In the genomic region with DNA sequence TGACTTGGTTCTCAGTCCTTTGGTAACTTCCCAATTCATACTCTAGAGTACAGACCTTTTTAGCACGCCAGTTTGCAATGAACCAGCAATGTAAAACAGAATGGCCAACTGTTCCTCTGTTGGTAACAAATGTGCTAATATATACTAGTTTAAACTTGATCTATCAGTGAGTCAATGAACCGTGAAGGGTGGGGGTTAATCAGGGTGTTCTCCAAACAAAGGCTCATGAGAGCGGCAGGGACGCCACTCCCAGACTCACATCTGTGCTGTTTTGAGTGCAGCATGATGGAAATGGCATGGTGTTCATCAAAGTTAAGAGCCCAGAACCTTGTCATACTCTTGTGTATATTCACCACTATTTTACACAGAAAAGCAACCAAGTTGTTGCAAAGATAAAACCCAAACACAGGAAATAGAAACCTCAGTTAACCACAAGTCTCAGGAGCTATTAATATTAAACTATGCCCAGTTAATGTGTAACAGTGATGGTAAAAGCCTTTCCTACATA, we compare ENCODE assay signal across 2 cellular contexts.
A peak's percentile ranks its signal among the peaks of the same experiment; 100 is the strongest.
TF ChIP-seq lines count a peak whose summit lies in the region.

No MANE protein-coding gene starts in this region.

TF ChIP-seq in GM23338, 12 proteins besides CTCF, POLR2A, EP300 and RAD21:
- TF ChIP-seq, protein P1, sequence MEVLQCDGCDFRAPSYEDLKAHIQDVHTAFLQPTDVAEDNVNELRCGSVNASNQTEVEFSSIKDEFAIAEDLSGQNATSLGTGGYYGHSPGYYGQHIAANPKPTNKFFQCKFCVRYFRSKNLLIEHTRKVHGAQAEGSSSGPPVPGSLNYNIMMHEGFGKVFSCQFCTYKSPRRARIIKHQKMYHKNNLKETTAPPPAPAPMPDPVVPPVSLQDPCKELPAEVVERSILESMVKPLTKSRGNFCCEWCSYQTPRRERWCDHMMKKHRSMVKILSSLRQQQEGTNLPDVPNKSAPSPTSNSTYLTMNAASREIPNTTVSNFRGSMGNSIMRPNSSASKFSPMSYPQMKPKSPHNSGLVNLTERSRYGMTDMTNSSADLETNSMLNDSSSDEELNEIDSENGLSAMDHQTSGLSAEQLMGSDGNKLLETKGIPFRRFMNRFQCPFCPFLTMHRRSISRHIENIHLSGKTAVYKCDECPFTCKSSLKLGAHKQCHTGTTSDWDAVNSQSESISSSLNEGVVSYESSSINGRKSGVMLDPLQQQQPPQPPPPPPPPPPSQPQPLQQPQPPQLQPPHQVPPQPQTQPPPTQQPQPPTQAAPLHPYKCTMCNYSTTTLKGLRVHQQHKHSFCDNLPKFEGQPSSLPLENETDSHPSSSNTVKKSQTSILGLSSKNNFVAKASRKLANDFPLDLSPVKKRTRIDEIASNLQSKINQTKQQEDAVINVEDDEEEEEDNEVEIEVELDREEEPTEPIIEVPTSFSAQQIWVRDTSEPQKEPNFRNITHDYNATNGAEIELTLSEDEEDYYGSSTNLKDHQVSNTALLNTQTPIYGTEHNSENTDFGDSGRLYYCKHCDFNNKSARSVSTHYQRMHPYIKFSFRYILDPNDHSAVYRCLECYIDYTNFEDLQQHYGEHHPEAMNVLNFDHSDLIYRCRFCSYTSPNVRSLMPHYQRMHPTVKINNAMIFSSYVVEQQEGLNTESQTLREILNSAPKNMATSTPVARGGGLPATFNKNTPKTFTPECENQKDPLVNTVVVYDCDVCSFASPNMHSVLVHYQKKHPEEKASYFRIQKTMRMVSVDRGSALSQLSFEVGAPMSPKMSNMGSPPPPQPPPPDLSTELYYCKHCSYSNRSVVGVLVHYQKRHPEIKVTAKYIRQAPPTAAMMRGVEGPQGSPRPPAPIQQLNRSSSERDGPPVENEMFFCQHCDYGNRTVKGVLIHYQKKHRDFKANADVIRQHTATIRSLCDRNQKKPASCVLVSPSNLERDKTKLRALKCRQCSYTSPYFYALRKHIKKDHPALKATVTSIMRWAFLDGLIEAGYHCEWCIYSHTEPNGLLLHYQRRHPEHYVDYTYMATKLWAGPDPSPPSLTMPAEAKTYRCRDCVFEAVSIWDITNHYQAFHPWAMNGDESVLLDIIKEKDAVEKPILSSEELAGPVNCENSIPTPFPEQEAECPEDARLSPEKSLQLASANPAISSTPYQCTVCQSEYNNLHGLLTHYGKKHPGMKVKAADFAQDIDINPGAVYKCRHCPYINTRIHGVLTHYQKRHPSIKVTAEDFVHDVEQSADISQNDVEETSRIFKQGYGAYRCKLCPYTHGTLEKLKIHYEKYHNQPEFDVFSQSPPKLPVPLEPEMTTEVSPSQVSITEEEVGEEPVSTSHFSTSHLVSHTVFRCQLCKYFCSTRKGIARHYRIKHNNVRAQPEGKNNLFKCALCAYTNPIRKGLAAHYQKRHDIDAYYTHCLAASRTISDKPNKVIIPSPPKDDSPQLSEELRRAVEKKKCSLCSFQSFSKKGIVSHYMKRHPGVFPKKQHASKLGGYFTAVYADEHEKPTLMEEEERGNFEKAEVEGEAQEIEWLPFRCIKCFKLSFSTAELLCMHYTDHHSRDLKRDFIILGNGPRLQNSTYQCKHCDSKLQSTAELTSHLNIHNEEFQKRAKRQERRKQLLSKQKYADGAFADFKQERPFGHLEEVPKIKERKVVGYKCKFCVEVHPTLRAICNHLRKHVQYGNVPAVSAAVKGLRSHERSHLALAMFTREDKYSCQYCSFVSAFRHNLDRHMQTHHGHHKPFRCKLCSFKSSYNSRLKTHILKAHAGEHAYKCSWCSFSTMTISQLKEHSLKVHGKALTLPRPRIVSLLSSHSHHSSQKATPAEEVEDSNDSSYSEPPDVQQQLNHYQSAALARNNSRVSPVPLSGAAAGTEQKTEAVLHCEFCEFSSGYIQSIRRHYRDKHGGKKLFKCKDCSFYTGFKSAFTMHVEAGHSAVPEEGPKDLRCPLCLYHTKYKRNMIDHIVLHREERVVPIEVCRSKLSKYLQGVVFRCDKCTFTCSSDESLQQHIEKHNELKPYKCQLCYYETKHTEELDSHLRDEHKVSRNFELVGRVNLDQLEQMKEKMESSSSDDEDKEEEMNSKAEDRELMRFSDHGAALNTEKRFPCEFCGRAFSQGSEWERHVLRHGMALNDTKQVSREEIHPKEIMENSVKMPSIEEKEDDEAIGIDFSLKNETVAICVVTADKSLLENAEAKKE (CRISPR knock-in tag; IDR thresholded peaks at IDR 0.05) = no peak
- TF ChIP-seq, protein P2, sequence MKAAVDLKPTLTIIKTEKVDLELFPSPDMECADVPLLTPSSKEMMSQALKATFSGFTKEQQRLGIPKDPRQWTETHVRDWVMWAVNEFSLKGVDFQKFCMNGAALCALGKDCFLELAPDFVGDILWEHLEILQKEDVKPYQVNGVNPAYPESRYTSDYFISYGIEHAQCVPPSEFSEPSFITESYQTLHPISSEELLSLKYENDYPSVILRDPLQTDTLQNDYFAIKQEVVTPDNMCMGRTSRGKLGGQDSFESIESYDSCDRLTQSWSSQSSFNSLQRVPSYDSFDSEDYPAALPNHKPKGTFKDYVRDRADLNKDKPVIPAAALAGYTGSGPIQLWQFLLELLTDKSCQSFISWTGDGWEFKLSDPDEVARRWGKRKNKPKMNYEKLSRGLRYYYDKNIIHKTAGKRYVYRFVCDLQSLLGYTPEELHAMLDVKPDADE (IDR thresholded peaks at IDR 0.05) = no peak
- TF ChIP-seq CREB1 (CRISPR knock-in tag; IDR thresholded peaks at IDR 0.05; ENCODE audit: low read depth) = no peak
- no peak for TF ChIP-seq EZH2phosphoT487 (IDR thresholded peaks at IDR 0.05; ENCODE audit: unreplicated experiment)
- TF ChIP-seq ZNF114 (CRISPR knock-in tag; IDR thresholded peaks at IDR 0.05) = no peak
- no peak for TF ChIP-seq NANOG (IDR thresholded peaks at IDR 0.05; ENCODE audit: borderline replicate concordance)
- TF ChIP-seq STAT1 (IDR thresholded peaks at IDR 0.05; ENCODE audit: unreplicated experiment) = no peak
TF ChIP-seq in GM23338: peak in this region for 0.

TF ChIP-seq in GM12878, 131 proteins besides CTCF, POLR2A, EP300 and RAD21 (continued from another document and continues in another):
- TF ChIP-seq, protein P3, sequence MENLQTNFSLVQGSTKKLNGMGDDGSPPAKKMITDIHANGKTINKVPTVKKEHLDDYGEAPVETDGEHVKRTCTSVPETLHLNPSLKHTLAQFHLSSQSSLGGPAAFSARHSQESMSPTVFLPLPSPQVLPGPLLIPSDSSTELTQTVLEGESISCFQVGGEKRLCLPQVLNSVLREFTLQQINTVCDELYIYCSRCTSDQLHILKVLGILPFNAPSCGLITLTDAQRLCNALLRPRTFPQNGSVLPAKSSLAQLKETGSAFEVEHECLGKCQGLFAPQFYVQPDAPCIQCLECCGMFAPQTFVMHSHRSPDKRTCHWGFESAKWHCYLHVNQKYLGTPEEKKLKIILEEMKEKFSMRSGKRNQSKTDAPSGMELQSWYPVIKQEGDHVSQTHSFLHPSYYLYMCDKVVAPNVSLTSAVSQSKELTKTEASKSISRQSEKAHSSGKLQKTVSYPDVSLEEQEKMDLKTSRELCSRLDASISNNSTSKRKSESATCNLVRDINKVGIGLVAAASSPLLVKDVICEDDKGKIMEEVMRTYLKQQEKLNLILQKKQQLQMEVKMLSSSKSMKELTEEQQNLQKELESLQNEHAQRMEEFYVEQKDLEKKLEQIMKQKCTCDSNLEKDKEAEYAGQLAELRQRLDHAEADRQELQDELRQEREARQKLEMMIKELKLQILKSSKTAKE (IDR thresholded peaks at IDR 0.05; ENCODE audit: low read depth, poor library complexity, severe bottlenecking) = peak; percentile 73
- TF ChIP-seq, protein P4, sequence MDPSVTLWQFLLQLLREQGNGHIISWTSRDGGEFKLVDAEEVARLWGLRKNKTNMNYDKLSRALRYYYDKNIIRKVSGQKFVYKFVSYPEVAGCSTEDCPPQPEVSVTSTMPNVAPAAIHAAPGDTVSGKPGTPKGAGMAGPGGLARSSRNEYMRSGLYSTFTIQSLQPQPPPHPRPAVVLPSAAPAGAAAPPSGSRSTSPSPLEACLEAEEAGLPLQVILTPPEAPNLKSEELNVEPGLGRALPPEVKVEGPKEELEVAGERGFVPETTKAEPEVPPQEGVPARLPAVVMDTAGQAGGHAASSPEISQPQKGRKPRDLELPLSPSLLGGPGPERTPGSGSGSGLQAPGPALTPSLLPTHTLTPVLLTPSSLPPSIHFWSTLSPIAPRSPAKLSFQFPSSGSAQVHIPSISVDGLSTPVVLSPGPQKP (IDR thresholded peaks at IDR 0.05; ENCODE audit: low read depth, low read length) = no peak
- TF ChIP-seq SMAD1 (IDR thresholded peaks at IDR 0.05; ENCODE audit: low read depth, partially characterized antibody) (no peak), CREM (IDR thresholded peaks at IDR 0.05; ENCODE audit: low read depth) (no peak), CUX1 (IDR thresholded peaks at IDR 0.05; ENCODE audit: insufficient replicate concordance, low read depth, low read length) (peak; percentile 79), MXI1 (IDR thresholded peaks at IDR 0.05; ENCODE audit: low read depth, low read length) (no peak), YY1 (IDR thresholded peaks at IDR 0.05; ENCODE audit: low read depth, low read length) (no peak), ZNF622 (IDR thresholded peaks at IDR 0.05) (no peak), HDAC6 (IDR thresholded peaks at IDR 0.05; ENCODE audit: unreplicated experiment) (no peak), HSF1 (IDR thresholded peaks at IDR 0.05; ENCODE audit: low read depth, low read length) (no peak), BRCA1 (IDR thresholded peaks at IDR 0.05; ENCODE audit: low read depth, low read length) (no peak), EGR1 (IDR thresholded peaks at IDR 0.05; ENCODE audit: borderline replicate concordance in 1 of 2, low read depth in 2 of 2, low read length in 2 of 2) (no peak), GABPA (IDR thresholded peaks at IDR 0.05; ENCODE audit: low read depth) (no peak), TBL1XR1 (IDR thresholded peaks at IDR 0.05; ENCODE audit: low read depth, low read length) (no peak), SP1 (IDR thresholded peaks at IDR 0.05; ENCODE audit: low read depth, low read length) (no peak)
- TF ChIP-seq, protein P5, sequence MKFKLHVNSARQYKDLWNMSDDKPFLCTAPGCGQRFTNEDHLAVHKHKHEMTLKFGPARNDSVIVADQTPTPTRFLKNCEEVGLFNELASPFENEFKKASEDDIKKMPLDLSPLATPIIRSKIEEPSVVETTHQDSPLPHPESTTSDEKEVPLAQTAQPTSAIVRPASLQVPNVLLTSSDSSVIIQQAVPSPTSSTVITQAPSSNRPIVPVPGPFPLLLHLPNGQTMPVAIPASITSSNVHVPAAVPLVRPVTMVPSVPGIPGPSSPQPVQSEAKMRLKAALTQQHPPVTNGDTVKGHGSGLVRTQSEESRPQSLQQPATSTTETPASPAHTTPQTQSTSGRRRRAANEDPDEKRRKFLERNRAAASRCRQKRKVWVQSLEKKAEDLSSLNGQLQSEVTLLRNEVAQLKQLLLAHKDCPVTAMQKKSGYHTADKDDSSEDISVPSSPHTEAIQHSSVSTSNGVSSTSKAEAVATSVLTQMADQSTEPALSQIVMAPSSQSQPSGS (IDR thresholded peaks at IDR 0.05; ENCODE audit: low read length) = 0 out of 2 replicates have a peak, but pooled peaks have one; percentile 17
- TF ChIP-seq, protein P6, sequence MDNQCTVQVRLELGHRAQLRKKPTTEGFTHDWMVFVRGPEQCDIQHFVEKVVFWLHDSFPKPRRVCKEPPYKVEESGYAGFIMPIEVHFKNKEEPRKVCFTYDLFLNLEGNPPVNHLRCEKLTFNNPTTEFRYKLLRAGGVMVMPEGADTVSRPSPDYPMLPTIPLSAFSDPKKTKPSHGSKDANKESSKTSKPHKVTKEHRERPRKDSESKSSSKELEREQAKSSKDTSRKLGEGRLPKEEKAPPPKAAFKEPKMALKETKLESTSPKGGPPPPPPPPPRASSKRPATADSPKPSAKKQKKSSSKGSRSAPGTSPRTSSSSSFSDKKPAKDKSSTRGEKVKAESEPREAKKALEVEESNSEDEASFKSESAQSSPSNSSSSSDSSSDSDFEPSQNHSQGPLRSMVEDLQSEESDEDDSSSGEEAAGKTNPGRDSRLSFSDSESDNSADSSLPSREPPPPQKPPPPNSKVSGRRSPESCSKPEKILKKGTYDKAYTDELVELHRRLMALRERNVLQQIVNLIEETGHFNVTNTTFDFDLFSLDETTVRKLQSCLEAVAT (IDR thresholded peaks at IDR 0.05) = peak; percentile 83
